In the genomic region with DNA sequence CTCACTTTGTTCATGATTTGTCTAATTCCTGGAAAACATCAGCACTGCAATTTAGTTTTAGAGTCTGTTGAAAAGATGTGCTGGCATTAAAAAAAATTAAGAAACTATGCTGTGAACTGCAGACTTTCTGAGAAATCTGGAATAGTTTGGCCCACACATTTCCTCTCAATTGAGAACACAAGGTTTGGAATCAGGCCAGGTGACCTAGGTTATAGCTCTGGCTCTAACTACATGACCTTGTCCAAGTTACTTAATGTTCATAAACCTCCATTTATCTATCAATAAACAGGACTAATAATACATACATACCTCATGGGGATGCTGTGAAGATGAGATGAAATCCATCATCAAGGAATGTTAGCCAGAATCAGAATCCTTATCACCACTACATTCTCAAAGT, we compare ENCODE assay signal across 29 cellular contexts.
"Had no signal": no experiment of that assay in that cellular context is flagged by ENCODE, and none has a peak within 500 bp of the region (broad histone marks: within the 10 kb centered on the region; RNA-seq: fewer than 3 reads in every experiment).

No MANE protein-coding gene starts in this region.

- H3K4me1 Mint-ChIP-seq: activated naive CD8-positive, alpha-beta T cell treated with anti-CD3 and anti-CD28 coated beads for 36 hours; stimulated activated effector memory CD8-positive, alpha-beta T cell treated with anti-CD3 and anti-CD28 coated beads, Interleukin-12 subunit alpha, Interleukin-12 subunit beta, amount 100 ng/mL, for 72 hours had no signal

- H3K4me3 Mint-ChIP-seq: activated naive CD4-positive, alpha-beta T cell treated with anti-CD3 and anti-CD28 coated beads for 36 hours; activated naive CD8-positive, alpha-beta T cell treated with anti-CD3 and anti-CD28 coated beads for 36 hours; effector memory CD8-positive, alpha-beta T cell; natural killer cell treated with Interleukin-12 subunit alpha and Interleukin-12 subunit beta and Interleukin-15 and Interleukin-18, amount 100 ng/mL, for 72 hours; stimulated activated effector memory CD8-positive, alpha-beta T cell treated with anti-CD3 and anti-CD28 coated beads, Interleukin-12 subunit alpha, Interleukin-12 subunit beta, amount 100 ng/mL, for 72 hours; stimulated activated naive CD8-positive, alpha-beta T cell treated with anti-CD3 and anti-CD28 coated beads, Interleukin-15, Interleukin-2, amounts not matched to agents 100 ng/mL and 50 ng/mL, for 24 hours; T-helper 1 cell treated with Interleukin-12 subunit alpha and Interleukin-12 subunit beta and Interleukin-4 antibody, amounts not matched to agents 30 μg/mL and 1 μg/mL, for 36 hours had no signal

- H3K36me3 Mint-ChIP-seq: activated naive CD8-positive, alpha-beta T cell treated with anti-CD3 and anti-CD28 coated beads for 36 hours; natural killer cell treated with Interleukin-12 subunit alpha and Interleukin-12 subunit beta and Interleukin-15 and Interleukin-18, amount 100 ng/mL, for 72 hours; stimulated activated effector memory CD8-positive, alpha-beta T cell treated with anti-CD3 and anti-CD28 coated beads, Interleukin-12 subunit alpha, Interleukin-12 subunit beta, amount 100 ng/mL, for 72 hours had no signal

- ATAC-seq: activated CD4-positive, CD25-positive, alpha-beta regulatory T cell treated with anti-CD3 and anti-CD28 coated beads, Interleukin-2, amount 50 U/mL, for 24 hours; effector memory CD8-positive, alpha-beta T cell; foreskin keratinocyte; natural killer cell treated with Interleukin-12 subunit alpha and Interleukin-12 subunit beta and Interleukin-15 and Interleukin-18, amount 100 ng/mL, for 72 hours; stimulated activated effector memory CD8-positive, alpha-beta T cell treated with anti-CD3 and anti-CD28 coated beads, Interleukin-12 subunit alpha, Interleukin-12 subunit beta, amount 100 ng/mL, for 72 hours had no signal

- H3K27me3 ChIP-seq: adrenal gland, ascending aorta, brain microvascular endothelial cell, foreskin keratinocyte, heart left ventricle, neutrophil, ovary had no signal

- DNase-seq: activated CD4-positive, alpha-beta T cell treated with anti-CD3 and anti-CD28 coated beads for 48 hours; activated CD4-positive, alpha-beta T cell treated with anti-CD3 and anti-CD28 coated beads, Interleukin-2, amount 50 U/mL, for 48 hours; activated CD8-positive, alpha-beta memory T cell treated with anti-CD3 and anti-CD28 coated beads for 24 hours; activated effector memory CD4-positive, alpha-beta T cell treated with Interleukin-2 at 50 U/mL for 16 hours; activated naive CD4-positive, alpha-beta T cell treated with anti-CD3 and anti-CD28 coated beads for 36 hours; activated naive CD8-positive, alpha-beta T cell treated with anti-CD3 and anti-CD28 coated beads for 36 hours; caudate nucleus; cortex of kidney; effector memory CD8-positive, alpha-beta T cell; foreskin keratinocyte; heart left ventricle; retina; stimulated activated CD4-positive, alpha-beta T cell treated with anti-CD3 and anti-CD28 coated beads, Interleukin-4, amount 100 ng/mL, for 24 hours; SW 1271; T-helper 9 cell; trophoblast cell had no signal

- H3K4me1 ChIP-seq: adrenal gland, ascending aorta, foreskin keratinocyte, prostate gland had no signal

- H3K27ac Mint-ChIP-seq: activated naive CD4-positive, alpha-beta T cell treated with anti-CD3 and anti-CD28 coated beads for 36 hours; activated naive CD8-positive, alpha-beta T cell treated with anti-CD3 and anti-CD28 coated beads for 36 hours; effector memory CD8-positive, alpha-beta T cell; natural killer cell treated with Interleukin-12 subunit alpha and Interleukin-12 subunit beta and Interleukin-15 and Interleukin-18, amount 100 ng/mL, for 72 hours; stimulated activated effector memory CD8-positive, alpha-beta T cell treated with anti-CD3 and anti-CD28 coated beads, Interleukin-12 subunit alpha, Interleukin-12 subunit beta, amount 100 ng/mL, for 72 hours; stimulated activated naive CD8-positive, alpha-beta T cell treated with anti-CD3 and anti-CD28 coated beads, Interleukin-15, Interleukin-2, amounts not matched to agents 100 ng/mL and 50 ng/mL, for 24 hours; T-helper 1 cell treated with Interleukin-12 subunit alpha and Interleukin-12 subunit beta and Interleukin-4 antibody, amounts not matched to agents 30 μg/mL and 1 μg/mL, for 36 hours had no signal

- H3K27ac ChIP-seq: ascending aorta, foreskin keratinocyte, heart left ventricle, neutrophil, ovary, prostate gland, thoracic aorta, VCaP had no signal

- H3K9me3 Mint-ChIP-seq: stimulated activated effector memory CD8-positive, alpha-beta T cell treated with anti-CD3 and anti-CD28 coated beads, Interleukin-12 subunit alpha, Interleukin-12 subunit beta, amount 100 ng/mL, for 72 hours had no signal

- H3K36me3 ChIP-seq: adrenal gland, ascending aorta, brain microvascular endothelial cell, heart left ventricle, neutrophil, ovary, prostate gland, thoracic aorta had no signal

- H3K4me3 ChIP-seq: adrenal gland, ascending aorta, heart left ventricle, ovary, prostate gland, thoracic aorta had no signal

- H3K9me3 ChIP-seq: adrenal gland, ascending aorta, heart left ventricle, neutrophil, ovary, prostate gland, thoracic aorta had no signal
